ENCODE assay signal across 1 cellular context in genomic region chr12:119876761-119877638, GRCh38.
A peak's percentile ranks its signal among the peaks of the same experiment; 100 is the strongest.
TF ChIP-seq lines count a peak whose summit lies in the region.

CIT (minus strand) TSS chr12:119877320; CDS start chr12:119876168, 1,152 bp downstream.

TF ChIP-seq in HCT116, 20 proteins besides CTCF, POLR2A, EP300 and RAD21 (continued from another document):
- TF ChIP-seq SIN3A (IDR thresholded peaks at IDR 0.05; ENCODE audit: low read depth) (peak; percentile 97), EZH2 (IDR thresholded peaks at IDR 0.05) (no peak)
